In the genomic region with DNA sequence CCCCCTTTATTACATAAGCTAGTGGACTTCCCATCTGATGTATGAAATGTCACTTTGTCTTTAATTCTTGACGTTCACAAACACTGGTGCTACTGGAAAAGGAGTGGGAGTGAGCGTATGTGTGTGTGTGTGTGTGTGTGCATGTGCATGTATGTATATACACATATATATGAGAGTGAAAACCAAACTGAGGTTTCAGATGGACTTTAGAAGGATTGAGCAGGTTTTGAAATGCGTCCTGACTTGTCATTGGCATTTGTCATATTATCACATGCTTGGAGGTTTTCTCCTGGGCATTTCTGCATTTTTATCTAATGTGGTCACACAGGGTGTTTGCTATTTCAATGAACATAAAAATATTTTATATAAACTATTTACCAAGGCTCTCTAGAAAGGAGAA, we compare ENCODE assay signal across 24 cellular contexts.
A peak's percentile ranks its signal among the peaks of the same experiment; 100 is the strongest.
DNase-seq lines count a peak whose midpoint lies in the region; ATAC-seq and TF ChIP-seq lines count a peak whose summit lies in the region.
"Had no signal": no experiment of that assay in that cellular context is flagged by ENCODE, and none has a peak within 500 bp of the region (broad histone marks: within the 10 kb centered on the region; RNA-seq: fewer than 3 reads in every experiment).

No MANE protein-coding gene starts in this region.

- H3K9me3 ChIP-seq in CD4-positive, alpha-beta T cell (ENCODE audit: control insufficient read depth, low read length), result no peaks in the 10 kb centered on the region
- H3K9me3 ChIP-seq in effector memory CD4-positive, alpha-beta T cell (ENCODE audit: control insufficient read depth, low read length), result no peaks in the 10 kb centered on the region
- H3K9me3 ChIP-seq in SK-N-SH, result no peaks in the 10 kb centered on the region
- H3K9me3 ChIP-seq: neutrophil had no signal

- no peak overlapping the region for H3K4me3 Mint-ChIP-seq in activated CD4-positive, alpha-beta T cell treated with anti-CD3 and anti-CD28 coated beads for 36 hours
- H3K4me3 Mint-ChIP-seq in CD4-positive, alpha-beta T cell, result peak overlapping the region; percentile 66
- H3K4me3 Mint-ChIP-seq in activated CD8-positive, alpha-beta T cell treated with anti-CD3 and anti-CD28 coated beads, Interleukin-2, amount 10 ng/mL, durations not matched to agents 7 days and 5 days, result no peak overlapping the region
- no peak overlapping the region for H3K4me3 Mint-ChIP-seq in stimulated activated naive B cell treated with anti-CD40 and anti-IgM and Interleukin-4, amounts not matched to agents 10 μg/mL and 1 μg/mL and 100 μg/mL, for 72 hours

- H3K4me1 Mint-ChIP-seq in activated CD4-positive, alpha-beta T cell treated with anti-CD3 and anti-CD28 coated beads for 36 hours, result peaks cover 98% of the 10 kb centered on the region
- H3K4me1 Mint-ChIP-seq in CD4-positive, alpha-beta T cell (ENCODE audit: low read depth), result peaks cover 100% of the 10 kb centered on the region
- H3K4me1 Mint-ChIP-seq in activated CD8-positive, alpha-beta T cell treated with anti-CD3 and anti-CD28 coated beads, Interleukin-2, amount 10 ng/mL, durations not matched to agents 7 days and 5 days (ENCODE audit: low read depth), result peaks cover 97% of the 10 kb centered on the region
- H3K4me1 Mint-ChIP-seq in stimulated activated naive B cell treated with anti-CD40 and anti-IgM and Interleukin-4, amounts not matched to agents 10 μg/mL and 1 μg/mL and 100 μg/mL, for 72 hours, result no peaks in the 10 kb centered on the region

- ATAC-seq in activated CD4-positive, alpha-beta T cell treated with anti-CD3 and anti-CD28 coated beads for 36 hours, result no peak
- ATAC-seq in CD4-positive, alpha-beta T cell (ENCODE audit: poor library complexity), result no peak
- ATAC-seq in activated CD8-positive, alpha-beta T cell treated with anti-CD3 and anti-CD28 coated beads, Interleukin-2, amount 10 ng/mL, durations not matched to agents 7 days and 5 days, result no peak
- no peak for ATAC-seq in stimulated activated naive B cell treated with anti-CD40 and anti-IgM and Interleukin-4, amounts not matched to agents 10 μg/mL and 1 μg/mL and 100 μg/mL, for 72 hours (replicated peaks)
- ATAC-seq: K562 had no signal

- H3K27ac Mint-ChIP-seq in activated CD4-positive, alpha-beta T cell treated with anti-CD3 and anti-CD28 coated beads for 36 hours, result peak overlapping the region; percentile 100
- peak overlapping the region; percentile 93 for H3K27ac Mint-ChIP-seq in CD4-positive, alpha-beta T cell
- peak overlapping the region; percentile 86 for H3K27ac Mint-ChIP-seq in activated CD8-positive, alpha-beta T cell treated with anti-CD3 and anti-CD28 coated beads, Interleukin-2, amount 10 ng/mL, durations not matched to agents 7 days and 5 days
- H3K27ac Mint-ChIP-seq in stimulated activated naive B cell treated with anti-CD40 and anti-IgM and Interleukin-4, amounts not matched to agents 10 μg/mL and 1 μg/mL and 100 μg/mL, for 72 hours, result no peak overlapping the region

- no peak overlapping the region for H3K4me2 ChIP-seq in SK-N-SH
- H3K4me2 ChIP-seq: smooth muscle cell had no signal

- no peak overlapping the region for H3K9ac ChIP-seq in SK-N-SH

- H3K36me3 Mint-ChIP-seq in activated CD4-positive, alpha-beta T cell treated with anti-CD3 and anti-CD28 coated beads for 36 hours (ENCODE audit: low read depth), result peaks cover 17% of the 10 kb centered on the region
- peaks cover 6% of the 10 kb centered on the region for H3K36me3 Mint-ChIP-seq in CD4-positive, alpha-beta T cell (ENCODE audit: low read depth)
- peaks cover 17% of the 10 kb centered on the region for H3K36me3 Mint-ChIP-seq in activated CD8-positive, alpha-beta T cell treated with anti-CD3 and anti-CD28 coated beads, Interleukin-2, amount 10 ng/mL, durations not matched to agents 7 days and 5 days (ENCODE audit: low read depth)
- H3K36me3 Mint-ChIP-seq in stimulated activated naive B cell treated with anti-CD40 and anti-IgM and Interleukin-4, amounts not matched to agents 10 μg/mL and 1 μg/mL and 100 μg/mL, for 72 hours, result no peaks in the 10 kb centered on the region

- 4% methylated on average over 3 of the region's 3 CpGs for WGBS in SK-N-SH (ENCODE audit: low lambda C conversion rate)

- H3K4me1 ChIP-seq in effector memory CD4-positive, alpha-beta T cell (ENCODE audit: control insufficient read depth, insufficient read depth, low read length, poor library complexity, severe bottlenecking), result peaks cover 97% of the 10 kb centered on the region
- no peaks in the 10 kb centered on the region for H3K4me1 ChIP-seq in SK-N-SH (ENCODE audit: control insufficient read depth in 1 of 2, insufficient read depth in 2 of 2, low read depth in 1 of 2, low read length in 1 of 2)

- no peaks in the 10 kb centered on the region for H3K79me2 ChIP-seq in SK-N-SH (ENCODE audit: insufficient read depth)

- no peaks in the 10 kb centered on the region for H4K20me1 ChIP-seq in SK-N-SH (ENCODE audit: insufficient read depth)

- POLR2A ChIA-PET in activated CD4-positive, alpha-beta T cell treated with anti-CD3 and anti-CD28 coated beads for 36 hours (lab: Charles Lee), result interaction anchor here (1.6 kb wide), 1 partner anchor 17 kb away, joined by 8 read pairs; no protein-coding TSS in a partner anchor
- POLR2A ChIA-PET in CD4-positive, alpha-beta T cell (lab: Charles Lee), result interaction anchor here (0.6 to 18.0 kb wide), 13 partner anchors 9 to 1080 kb away, joined by 3 to 468 read pairs (median 4); a partner anchor contains a TSS
- POLR2A ChIA-PET in activated CD8-positive, alpha-beta T cell treated with anti-CD3 and anti-CD28 coated beads, Interleukin-2, amount 10 ng/mL, durations not matched to agents 7 days and 5 days (lab: Charles Lee), result interaction anchor here (1.0 to 7.8 kb wide), 5 partner anchors 11 to 1080 kb away, joined by 5 to 52 read pairs (median 12); no protein-coding TSS in a partner anchor
- POLR2A ChIA-PET in SK-N-SH (lab: Yijun Ruan, JAX), result no interaction called here

- no peaks in the 10 kb centered on the region for H3K36me3 ChIP-seq in effector memory CD4-positive, alpha-beta T cell (ENCODE audit: control insufficient read depth, insufficient read depth, low read length)
- H3K36me3 ChIP-seq in SK-N-SH (replicated peaks in 1 of 2; ENCODE audit: control insufficient read depth in 1 of 2, insufficient read depth in 2 of 2, low read length in 1 of 2), result no peaks in the 10 kb centered on the region
- H3K36me3 ChIP-seq: neutrophil, WERI-Rb-1 had no signal

- H3K9me3 Mint-ChIP-seq in activated CD4-positive, alpha-beta T cell treated with anti-CD3 and anti-CD28 coated beads for 36 hours (ENCODE audit: low read depth), result peaks cover 5% of the 10 kb centered on the region
- H3K9me3 Mint-ChIP-seq in CD4-positive, alpha-beta T cell, result peaks cover 2% of the 10 kb centered on the region
- no peaks in the 10 kb centered on the region for H3K9me3 Mint-ChIP-seq in activated CD8-positive, alpha-beta T cell treated with anti-CD3 and anti-CD28 coated beads, Interleukin-2, amount 10 ng/mL, durations not matched to agents 7 days and 5 days (ENCODE audit: insufficient read depth)
- H3K9me3 Mint-ChIP-seq in stimulated activated naive B cell treated with anti-CD40 and anti-IgM and Interleukin-4, amounts not matched to agents 10 μg/mL and 1 μg/mL and 100 μg/mL, for 72 hours, result no peaks in the 10 kb centered on the region

- no peak for TF ChIP-seq CTCF in CD4-positive, alpha-beta T cell (IDR thresholded peaks at IDR 0.05)
- TF ChIP-seq CTCF in SK-N-SH (IDR thresholded peaks at IDR 0.05), result no peak

- H3F3A ChIP-seq in SK-N-SH (replicated peaks; ENCODE audit: insufficient read depth), result no peaks in the 10 kb centered on the region

- no peak for TF ChIP-seq EP300 in SK-N-SH (IDR thresholded peaks at IDR 0.05; ENCODE audit: borderline replicate concordance in 1 of 2, low read depth in 1 of 2, low read length in 1 of 2)

- H3K4me3 ChIP-seq in effector memory CD4-positive, alpha-beta T cell (ENCODE audit: insufficient read depth, low read depth, low read length, poor library complexity, severe bottlenecking), result no peak overlapping the region
- H3K4me3 ChIP-seq in SK-N-SH (ENCODE audit: low read depth in 2 of 2, low read length in 1 of 2), result no peak overlapping the region
- H3K4me3 ChIP-seq: K562, smooth muscle cell had no signal

- no peak for TF ChIP-seq RAD21 in SK-N-SH (IDR thresholded peaks at IDR 0.05; ENCODE audit: low read length)

- H2AFZ ChIP-seq in SK-N-SH (ENCODE audit: low read depth), result no peak overlapping the region

- intact Hi-C loops in activated CD4-positive, alpha-beta T cell treated with anti-CD3 and anti-CD28 coated beads for 36 hours (cut with DNase I, micrococcal nuclease), result no loop called here
- intact Hi-C loops in CD4-positive, alpha-beta T cell (cut with DNase I, micrococcal nuclease), result loop anchor here in 1 of 2 experiments (5.0 kb wide), 1 partner anchor 1081 kb away; no protein-coding TSS in a partner anchor

- no peaks in the 10 kb centered on the region for H3K27me3 Mint-ChIP-seq in activated CD4-positive, alpha-beta T cell treated with anti-CD3 and anti-CD28 coated beads for 36 hours
- no peaks in the 10 kb centered on the region for H3K27me3 Mint-ChIP-seq in CD4-positive, alpha-beta T cell
- H3K27me3 Mint-ChIP-seq in activated CD8-positive, alpha-beta T cell treated with anti-CD3 and anti-CD28 coated beads, Interleukin-2, amount 10 ng/mL, durations not matched to agents 7 days and 5 days (ENCODE audit: low read depth), result no peaks in the 10 kb centered on the region
- peaks cover 0 to 13% of the 10 kb centered on the region in 2 donors for H3K27me3 Mint-ChIP-seq in stimulated activated naive B cell treated with anti-CD40 and anti-IgM and Interleukin-4, amounts not matched to agents 10 μg/mL and 1 μg/mL and 100 μg/mL, for 72 hours

- peak; percentile 44 for DNase-seq in activated CD4-positive, alpha-beta T cell treated with anti-CD3 and anti-CD28 coated beads for 36 hours
- no peak for DNase-seq in activated CD4-positive, alpha-beta T cell treated with anti-CD3 and anti-CD28 coated beads, Interleukin-2, amount 50 U/mL, for 1 hour
- no peak for DNase-seq in CD4-positive, alpha-beta T cell
- DNase-seq in activated CD8-positive, alpha-beta T cell treated with anti-CD3 and anti-CD28 coated beads, Interleukin-2, amount 10 ng/mL, durations not matched to agents 7 days and 5 days, result no peak
- no peak for DNase-seq in effector memory CD4-positive, alpha-beta T cell
- DNase-seq in SK-N-SH (no peak), inferior parietal cortex (ENCODE audit: extremely low spot score) (no peak)
- DNase-seq in stimulated activated naive B cell treated with anti-CD40 and anti-IgM and Interleukin-4, amounts not matched to agents 10 μg/mL and 1 μg/mL and 100 μg/mL, for 72 hours, result no peak
- DNase-seq: 8988T; AML-193; cortex of kidney; EL; foreskin fibroblast; H7; hippocampal formation; NCI-H1694 treated with DMSO at 0.1 percent for 48 hours; NCI-H82; Right ventricle myocardium superior; stimulated activated CD4-positive, alpha-beta T cell treated with anti-CD3 and anti-CD28 coated beads, Interleukin-4, amount 100 ng/mL, for 24 hours; SW 1271; WERI-Rb-1 had no signal

- peak overlapping the region; percentile 87 for H3K27ac ChIP-seq in CD4-positive, alpha-beta T cell (ENCODE audit: low read depth, low read length)
- peak overlapping the region; percentile 69 for H3K27ac ChIP-seq in effector memory CD4-positive, alpha-beta T cell (ENCODE audit: insufficient read depth, low read length, poor library complexity, severe bottlenecking)
- no peak overlapping the region for H3K27ac ChIP-seq in SK-N-SH (ENCODE audit: low read depth in 2 of 2, low read length in 1 of 2)
- H3K27ac ChIP-seq: neutrophil, WERI-Rb-1 had no signal

- CTCF ChIA-PET in activated CD4-positive, alpha-beta T cell treated with anti-CD3 and anti-CD28 coated beads for 36 hours (lab: Charles Lee), result interaction anchor here (1.4 to 4.5 kb wide), 5 partner anchors 7 to 48 kb away, joined by 3 to 21 read pairs (median 12); no protein-coding TSS in a partner anchor
- CTCF ChIA-PET in CD4-positive, alpha-beta T cell (lab: Charles Lee), result interaction anchor here (0.6 to 2.5 kb wide), 6 partner anchors 13 to 1080 kb away, joined by 3 to 11 read pairs (median 3); no protein-coding TSS in a partner anchor
- CTCF ChIA-PET in activated CD8-positive, alpha-beta T cell treated with anti-CD3 and anti-CD28 coated beads, Interleukin-2, amount 10 ng/mL, durations not matched to agents 7 days and 5 days (lab: Charles Lee), result interaction anchor here (1.2 to 20.0 kb wide), 6 partner anchors 11 to 1080 kb away, joined by 3 to 309 read pairs (median 8); no protein-coding TSS in a partner anchor
- CTCF ChIA-PET in SK-N-SH (lab: Yijun Ruan, JAX), result no interaction called here

- no peaks in the 10 kb centered on the region for H3K27me3 ChIP-seq in CD4-positive, alpha-beta T cell (ENCODE audit: control insufficient read depth, insufficient read depth, low read length)
- H3K27me3 ChIP-seq in effector memory CD4-positive, alpha-beta T cell (replicated peaks; ENCODE audit: control insufficient read depth, insufficient read depth, low read length, poor library complexity, severe bottlenecking), result no peaks in the 10 kb centered on the region
- H3K27me3 ChIP-seq in SK-N-SH (ENCODE audit: insufficient read depth), result no peaks in the 10 kb centered on the region
- H3K27me3 ChIP-seq: neutrophil had no signal

- no peaks in the 10 kb centered on the region for H3K9me2 ChIP-seq in SK-N-SH

Comparison
In these comparisons a context has a peak if more than half of its experiments do, and no peak if none do; other contexts are left out.
1. H3K27ac ChIP-seq: peak in CD4-positive, alpha-beta T cell (single experiment) and effector memory CD4-positive, alpha-beta T cell (single experiment); none in SK-N-SH (0 of 2).